In the genomic region with DNA sequence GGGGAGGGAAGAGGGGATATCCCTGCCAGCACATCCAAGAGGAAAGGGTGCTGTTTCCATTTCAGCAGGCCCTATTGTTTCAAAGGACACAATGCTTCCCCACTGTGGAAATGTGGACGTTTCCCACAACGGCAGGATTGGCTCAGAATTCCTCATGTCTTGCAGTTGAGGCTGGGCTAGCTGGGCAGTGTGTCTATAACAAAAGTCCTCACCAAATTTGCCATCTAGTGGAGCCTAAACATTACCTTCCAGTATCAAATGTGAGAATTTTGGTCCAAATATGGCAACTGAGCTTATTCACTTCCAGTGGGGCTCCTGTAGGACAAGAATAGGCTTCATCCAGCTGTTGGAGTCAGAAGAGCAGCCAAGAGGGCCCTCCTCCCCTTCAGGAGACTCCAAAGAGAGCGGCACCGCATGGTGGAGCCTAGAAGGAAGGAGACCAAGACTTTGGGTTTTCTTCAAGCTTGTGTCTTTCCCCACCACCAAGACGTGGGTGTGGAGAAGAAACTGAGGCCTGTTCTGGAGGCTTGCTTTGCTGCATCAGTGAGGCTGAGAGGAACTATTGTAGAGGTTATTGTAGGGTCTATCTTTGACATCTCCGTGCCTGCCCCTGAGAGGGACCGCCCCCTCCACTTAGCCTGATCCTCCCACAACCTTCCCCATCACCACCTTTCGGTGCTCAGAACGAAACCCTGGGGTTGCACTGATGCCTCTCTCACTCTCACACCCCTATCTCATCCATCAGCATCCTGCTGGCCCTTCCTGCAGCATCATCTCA, we compare ENCODE assay signal across 22 cellular contexts. TPM values are rescaled to one million over a fixed set of nuclear protein-coding genes. Genes with fewer than 3 reads are reported as not detected.
"Had no signal": no experiment of that assay in that cellular context is flagged by ENCODE, and none has a peak within 500 bp of the region (broad histone marks: within the 10 kb centered on the region; RNA-seq: fewer than 3 reads in every experiment).

No MANE protein-coding gene starts in this region.

- FAIRE-seq: TTC549 had no signal

- H3K4me3 ChIP-seq: sigmoid colon, smooth muscle cell, thoracic aorta had no signal

- H3K27me3 ChIP-seq: sigmoid colon had no signal

- H3K9me3 ChIP-seq: sigmoid colon, thoracic aorta had no signal

- H3K9me3 Mint-ChIP-seq: activated naive CD8-positive, alpha-beta T cell treated with anti-CD3 and anti-CD28 coated beads, Interleukin-2, amount 50 U/mL, for 24 hours; immature natural killer cell had no signal

- H3K4me1 Mint-ChIP-seq: activated naive CD8-positive, alpha-beta T cell treated with anti-CD3 and anti-CD28 coated beads, Interleukin-2, amount 50 U/mL, for 24 hours; immature natural killer cell had no signal

- H3K27me3 Mint-ChIP-seq: activated naive CD8-positive, alpha-beta T cell treated with anti-CD3 and anti-CD28 coated beads, Interleukin-2, amount 50 U/mL, for 24 hours had no signal

- H3K27ac ChIP-seq: sigmoid colon, thoracic aorta had no signal

- ATAC-seq: activated naive CD8-positive, alpha-beta T cell treated with anti-CD3 and anti-CD28 coated beads, Interleukin-2, amount 50 U/mL, for 24 hours; esophagus mucosa had no signal

- DNase-seq: activated CD4-positive, alpha-beta T cell treated with anti-CD3 and anti-CD28 coated beads for 1 hour; activated CD4-positive, alpha-beta T cell treated with anti-CD3 and anti-CD28 coated beads, Interleukin-2, amount 50 U/mL, for 1 hour; activated effector memory CD4-positive, alpha-beta T cell treated with anti-CD3 and anti-CD28 coated beads, Interleukin-2, amount 50 U/mL, for 16 hours; activated naive CD4-positive, alpha-beta T cell treated with anti-CD3 and anti-CD28 coated beads, Interleukin-2, amount 50 U/mL, for 16 hours; activated naive CD8-positive, alpha-beta T cell treated with anti-CD3 and anti-CD28 coated beads, Interleukin-2, amount 50 U/mL, for 24 hours; activated T-cell treated with anti-CD3 and anti-CD28 coated beads for 4 hours; effector CD4-positive, alpha-beta T cell; foreskin melanocyte; immature natural killer cell; mesenchymal stem cell; sigmoid colon; stimulated activated CD4-positive, alpha-beta T cell treated with anti-CD3 and anti-CD28 coated beads, Interleukin-2, amount 100 ng/mL, for 48 hours; stimulated activated naive CD4-positive, alpha-beta T cell; T-helper 1 cell had no signal

- H3K36me3 Mint-ChIP-seq: immature natural killer cell had no signal

- H3K27ac Mint-ChIP-seq: activated naive CD8-positive, alpha-beta T cell treated with anti-CD3 and anti-CD28 coated beads, Interleukin-2, amount 50 U/mL, for 24 hours; immature natural killer cell; nephron had no signal

- H3K4me3 Mint-ChIP-seq: activated naive CD8-positive, alpha-beta T cell treated with anti-CD3 and anti-CD28 coated beads, Interleukin-2, amount 50 U/mL, for 24 hours; immature natural killer cell; nephron had no signal

- H3K4me1 ChIP-seq: sigmoid colon had no signal

- H3K36me3 ChIP-seq: sigmoid colon, thoracic aorta had no signal

RNA-seq across cellular contexts. Expression of gene SLCO2A1, which starts 45.3 kb away (rescaled TPM):
- total RNA-seq: activated CD8-positive, alpha-beta memory T cell treated with anti-CD3 and anti-CD28 coated beads for 36 hours; mononuclear cell; myocyte had no signal
- polyA plus RNA-seq: immature natural killer cell had no signal
